ENCODE assay signal across 8 cellular contexts in the genomic region with DNA sequence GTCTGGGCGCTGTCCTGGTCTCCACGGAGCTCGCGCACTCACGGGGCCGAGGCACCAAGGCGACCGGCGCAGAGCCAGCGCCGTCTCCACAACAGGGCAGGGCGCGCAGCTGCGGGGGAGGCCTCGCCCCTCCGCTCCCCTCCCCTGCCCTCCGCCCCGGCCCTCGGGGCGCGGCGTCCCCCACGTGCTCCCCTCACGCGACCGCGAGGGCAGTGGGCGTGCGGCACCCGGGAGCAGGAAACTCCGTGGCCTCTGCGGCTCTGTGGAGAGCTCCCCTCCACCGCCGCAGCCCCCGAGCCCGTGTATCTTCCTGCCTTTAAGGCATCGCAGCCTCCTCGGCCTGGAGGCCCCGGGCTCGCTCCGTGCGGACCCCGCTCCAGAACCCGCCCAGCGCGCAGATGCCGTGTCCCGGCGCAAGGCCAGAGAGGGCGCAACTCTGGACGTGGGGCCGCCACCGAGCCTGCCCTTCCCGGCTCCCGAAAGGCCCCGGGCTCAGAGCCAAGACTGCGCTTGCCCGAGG. TPM values are rescaled to one million over a fixed set of nuclear protein-coding genes. Genes with fewer than 3 reads are reported as not detected.
DNase-seq lines count a peak whose midpoint lies in the region; ATAC-seq and TF ChIP-seq lines count a peak whose summit lies in the region.

No MANE protein-coding gene starts in this region.

- no peak overlapping the region for H2BK15ac ChIP-seq in IMR-90 (ENCODE audit: low read depth, low read length)

- H3K4me3 ChIP-seq in IMR-90 (ENCODE audit: insufficient read depth, low read depth, low read length) (peak overlapping the region; percentile 59), body of pancreas (peak overlapping the region; percentile 4 to 44), iPS-20b (ENCODE audit: low read length) (peak overlapping the region; percentile 85), smooth muscle cell (peak overlapping the region; percentile 82)

- CTCF ChIA-PET in IMR-90 (lab: Yijun Ruan, JAX): no interaction called here

- H2AK5ac ChIP-seq in IMR-90 (ENCODE audit: low read depth, low read length): peak overlapping the region; percentile 74

- dilution Hi-C loops in IMR-90 (cut with HindIII; ENCODE audit: low sequenced_read_pairs, unreplicated experiment): no loop called here

- peak overlapping the region; percentile 86 for H3K4ac ChIP-seq in IMR-90 (ENCODE audit: low read depth, low read length)

- H3K79me2 ChIP-seq in smooth muscle cell (ENCODE audit: low read depth): peaks cover 38% of the 10 kb centered on the region

- 0% methylated on average over 46 of the region's 58 CpGs; no CpG with 5 or more reads in 1 of the 2 experiments for WGBS in IMR-90 (ENCODE audit: extremely low coverage in 2 of 2, insufficient read length in 1 of 2), 2 experiments
- 1% methylated on average over 58 of the region's 58 CpGs; no CpG with 5 or more reads in 1 of the 2 donors for WGBS in body of pancreas, 2 donors
- WGBS in smooth muscle cell (ENCODE audit: low lambda C conversion rate): under 1% methylated on average over 39 of the region's 58 CpGs

- TF ChIP-seq CTCF in IMR-90 (conservative IDR thresholded peaks at IDR 0.05; ENCODE audit: low read depth, low read length) (no peak), body of pancreas (IDR thresholded peaks at IDR 0.05) (peak in 2 of 7 experiments; percentile 4 to 6), smooth muscle cell (IDR thresholded peaks at IDR 0.05; ENCODE audit: borderline replicate concordance, insufficient read depth, poor library complexity, severe bottlenecking) (no peak)

- H3F3A ChIP-seq in smooth muscle cell (ENCODE audit: low read depth): peaks cover 25% of the 10 kb centered on the region

- H3K9me1 ChIP-seq in IMR-90 (ENCODE audit: insufficient read depth, low read length): peaks cover 4% of the 10 kb centered on the region

- TF ChIP-seq RAD21 in IMR-90 (IDR thresholded peaks at IDR 0.05; ENCODE audit: low read length): no peak

- peak overlapping the region; percentile 94; the same call in 1 of the 2 replicates for H3K23ac ChIP-seq in IMR-90 (ENCODE audit: low read depth, low read length)

- DNase-seq in GF-D8 (lab: John Stamatoyannopoulos, UW) (peak; percentile 58), IMR-90 (peak; percentile 61), T-helper 2 cell (peak; percentile 42 to 87 (median 69)), body of pancreas (peak; percentile 76 to 85 (median 80)), smooth muscle cell (lab: John Stamatoyannopoulos, UW; ENCODE audit: unreplicated experiment) (peak; percentile 86), SHP77 treated with DMSO at 0.1 percent for 48 hours (lab: John Stamatoyannopoulos, UW) (no peak)

- H3K9ac ChIP-seq in IMR-90 (ENCODE audit: low read depth, low read length) (peak overlapping the region; percentile 71), iPS-20b (ENCODE audit: low read depth, low read length) (peak overlapping the region; percentile 86; the same call in 1 of the 2 replicates), smooth muscle cell (ENCODE audit: low read depth) (peak overlapping the region; percentile 81)

- peak overlapping the region; percentile 43 for H2BK120ac ChIP-seq in IMR-90 (ENCODE audit: low read depth, low read length)

- H2AK9ac ChIP-seq in IMR-90 (replicated peaks; ENCODE audit: low read depth, low read length, poor library complexity): peak overlapping the region; percentile 93

- peak overlapping the region; percentile 10 for H4K5ac ChIP-seq in IMR-90 (ENCODE audit: low read depth, low read length)

- H3K27me3 ChIP-seq in IMR-90 (ENCODE audit: control insufficient read depth, insufficient read depth, low read length) (no peaks in the 10 kb centered on the region), body of pancreas (peaks cover 0 to 6% of the 10 kb centered on the region in 2 donors), iPS-20b (ENCODE audit: insufficient read depth, low read length) (no peaks in the 10 kb centered on the region), smooth muscle cell (ENCODE audit: low read depth) (no peaks in the 10 kb centered on the region)

- H3K27ac ChIP-seq in IMR-90 (ENCODE audit: insufficient read depth, low read length) (peak overlapping the region; percentile 91), body of pancreas (peak overlapping the region; percentile 88 to 98 (median 91)), iPS-20b (ENCODE audit: low read length) (peak overlapping the region; percentile 46), smooth muscle cell (ENCODE audit: low read depth) (peak overlapping the region; percentile 93)

- peaks cover 19% of the 10 kb centered on the region for H3K36me3 ChIP-seq in IMR-90 (ENCODE audit: control insufficient read depth, insufficient read depth, low read length)
- H3K36me3 ChIP-seq in body of pancreas (replicated peaks in 1 of 2; ENCODE audit: insufficient read depth in 1 of 2, low read depth in 2 of 2): no peaks in the 10 kb centered on the region
- H3K36me3 ChIP-seq in iPS-20b (ENCODE audit: insufficient read depth, low read depth, low read length): peaks cover 21% of the 10 kb centered on the region
- H3K36me3 ChIP-seq in smooth muscle cell (ENCODE audit: low read depth): no peaks in the 10 kb centered on the region

- H3K4me1 ChIP-seq in IMR-90 (ENCODE audit: control insufficient read depth, insufficient read depth, low read length): peaks cover 9% of the 10 kb centered on the region; the same call in 1 of the 2 replicates
- H3K4me1 ChIP-seq in body of pancreas: peaks cover 65% of the 10 kb centered on the region
- H3K4me1 ChIP-seq in iPS-20b (ENCODE audit: insufficient read depth, low read length): peaks cover 10% of the 10 kb centered on the region
- peaks cover 13% of the 10 kb centered on the region for H3K4me1 ChIP-seq in smooth muscle cell (ENCODE audit: low read depth)

- H4K20me1 ChIP-seq in IMR-90 (ENCODE audit: insufficient read depth, low read length) (peaks cover 38% of the 10 kb centered on the region), smooth muscle cell (ENCODE audit: low read depth) (peaks cover 45% of the 10 kb centered on the region)

- in situ Hi-C loops in IMR-90 (cut with MboI; ENCODE audit: low sequenced_read_pairs): no loop called here

- H3K9me3 ChIP-seq in IMR-90 (ENCODE audit: control insufficient read depth, insufficient read depth, low read length): no peaks in the 10 kb centered on the region
- no peaks in the 10 kb centered on the region for H3K9me3 ChIP-seq in body of pancreas
- no peaks in the 10 kb centered on the region for H3K9me3 ChIP-seq in iPS-20b (ENCODE audit: insufficient read depth, low read depth, low read length)
- no peaks in the 10 kb centered on the region for H3K9me3 ChIP-seq in smooth muscle cell (replicated peaks; ENCODE audit: low read depth)

- TF ChIP-seq POLR2A in IMR-90 (IDR thresholded peaks at IDR 0.05; ENCODE audit: low read depth, low read length) (peak; percentile 37; the same call in 1 of the 2 replicates), body of pancreas (IDR thresholded peaks at IDR 0.05) (no peak)

- peak overlapping the region; percentile 81 for H2BK5ac ChIP-seq in IMR-90 (ENCODE audit: low read depth, low read length, poor library complexity, severe bottlenecking)

- H3K18ac ChIP-seq in IMR-90 (ENCODE audit: low read depth, low read length): no peak overlapping the region; the same call in 1 of the 2 replicates

- POLR2A ChIA-PET in IMR-90 (lab: Charles Lee; ENCODE audit: unreplicated experiment): interaction anchor here (0.5 to 0.9 kb wide), 8 partner anchors 14 to 116 kb away, joined by 3 to 5 read pairs (median 4); partner anchors contain the start of genes NELFB and RNF208

- no peak overlapping the region for H2BK20ac ChIP-seq in IMR-90 (ENCODE audit: low read depth, low read length)

- peaks cover 12 to 55% of the 10 kb centered on the region in 2 experiments; a peak in 3 of 4 replicates for H3K79me1 ChIP-seq in IMR-90 (ENCODE audit: low read depth in 1 of 2, low read length in 2 of 2)

- H3K14ac ChIP-seq in IMR-90 (replicated peaks; ENCODE audit: low read depth, low read length): peak overlapping the region; percentile 41

- H4K8ac ChIP-seq in IMR-90 (ENCODE audit: low read depth in 2 of 2, low read length in 2 of 2): peak overlapping the region; percentile 36 to 77; a peak in 2 of 4 replicates

- intact Hi-C loops in IMR-90 (cut with micrococcal nuclease) (no loop called here), body of pancreas (cut with DNase I) (no loop called here)

- no TSS peak for BruUV-seq in IMR-90 (replicated peaks; lab: Mats Ljungman, UMichigan)

- peak overlapping the region; percentile 77 for H3K56ac ChIP-seq in IMR-90 (ENCODE audit: extremely low read depth, insufficient read depth, low read length)

- ATAC-seq in GM21528 (IDR thresholded peaks at IDR 0.05; ENCODE audit: low FRiP score, unreplicated experiment): peak; percentile 22
- peak; percentile 36 for ATAC-seq in IMR-90 (ENCODE audit: low read depth)
- ATAC-seq in body of pancreas: peak; percentile 28

- peak overlapping the region; percentile 91 for H3K4me2 ChIP-seq in IMR-90 (ENCODE audit: low read depth, low read length)
- H3K4me2 ChIP-seq in smooth muscle cell: peak overlapping the region; percentile 98

- peak overlapping the region; percentile 76 for H4K91ac ChIP-seq in IMR-90 (ENCODE audit: insufficient read depth, low read depth, low read length)

- H2AFZ ChIP-seq in IMR-90 (replicated peaks; ENCODE audit: low read length, poor library complexity) (peak overlapping the region; percentile 91), smooth muscle cell (ENCODE audit: low read depth) (peak overlapping the region; percentile 86)

RNA-seq across cellular contexts. Expression of gene TUBB4B, which starts 0.7 kb away (rescaled TPM):
- total RNA-seq in IMR-90 (2012; rRNA removed) (236 and 237 TPM in 2 replicates), body of pancreas (100 to 1,000 TPM in 1 of 2 donors, 10 to 100 TPM in 1; 79.1 to 171 TPM), smooth muscle cell (154 and 164 TPM in 2 replicates)
- polyA plus RNA-seq in IMR-90 (2012; rRNA removed) (529 and 613 TPM in 2 replicates), smooth muscle cell (317 and 331 TPM in 2 replicates)
- 396 and 719 TPM in 2 replicates for polyA plus RNA-seq in IMR-90 (2012; cell fraction: cytosol; rRNA removed)
- polyA plus RNA-seq in IMR-90 (2012; cell fraction: nucleus; rRNA removed; ENCODE audit: low replicate concordance): 295 and 529 TPM in 2 replicates

RNA-seq across cellular contexts. Expression of gene SLC34A3, which starts 9.7 kb away (rescaled TPM):
- total RNA-seq in IMR-90 (2012; rRNA removed) (not detected in 2 replicates), body of pancreas (under 1 TPM in 1 of 2 donors, not detected in 1; 0.33 TPM), smooth muscle cell (not detected in 2 replicates)
- polyA plus RNA-seq in IMR-90 (2012; rRNA removed) (not detected in 2 replicates), smooth muscle cell (not detected in 2 replicates)
- polyA plus RNA-seq in IMR-90 (2012; cell fraction: cytosol; rRNA removed): not detected in 2 replicates
- 0.09 TPM in 1 of 2 replicates, not detected in the other for polyA plus RNA-seq in IMR-90 (2012; cell fraction: nucleus; rRNA removed; ENCODE audit: low replicate concordance)

RNA-seq across cellular contexts. Expression of gene STPG3, which starts 10.7 kb away (rescaled TPM):
- total RNA-seq in IMR-90 (2012; rRNA removed) (not detected in 2 replicates), body of pancreas (not detected), smooth muscle cell (not detected in 2 replicates)
- polyA plus RNA-seq in IMR-90 (2012; rRNA removed) (not detected in 2 replicates), smooth muscle cell (not detected in 2 replicates)
- polyA plus RNA-seq in IMR-90 (2012; cell fraction: cytosol; rRNA removed): not detected in 2 replicates
- polyA plus RNA-seq in IMR-90 (2012; cell fraction: nucleus; rRNA removed; ENCODE audit: low replicate concordance): 0.09 TPM in 1 of 2 replicates, not detected in the other

RNA-seq across cellular contexts. Expression of gene RNF224, which starts 13.1 kb away (rescaled TPM):
- not detected in 2 replicates for total RNA-seq in IMR-90 (2012; rRNA removed)
- polyA plus RNA-seq in IMR-90 (2012; rRNA removed): not detected in 2 replicates
- polyA plus RNA-seq in IMR-90 (2012; cell fraction: cytosol; rRNA removed): not detected in 2 replicates
- polyA plus RNA-seq in IMR-90 (2012; cell fraction: nucleus; rRNA removed; ENCODE audit: low replicate concordance): 0.12 TPM in 1 of 2 replicates, not detected in the other
- under 1 TPM in 1 of 2 donors, not detected in 1; 0.26 TPM for total RNA-seq in body of pancreas
- not detected in 2 replicates for total RNA-seq in smooth muscle cell
- polyA plus RNA-seq in smooth muscle cell: not detected in 2 replicates

RNA-seq across cellular contexts. Expression of gene NELFB, which starts 14.7 kb away (rescaled TPM):
- 36.7 and 36.9 TPM in 2 replicates for total RNA-seq in IMR-90 (2012; rRNA removed)
- polyA plus RNA-seq in IMR-90 (2012; rRNA removed): 65.1 and 66.0 TPM in 2 replicates
- polyA plus RNA-seq in IMR-90 (2012; cell fraction: cytosol; rRNA removed): 38.5 and 59.2 TPM in 2 replicates
- 43.4 and 76.9 TPM in 2 replicates for polyA plus RNA-seq in IMR-90 (2012; cell fraction: nucleus; rRNA removed; ENCODE audit: low replicate concordance)
- 10 to 100 TPM; 31.3 to 34.2 TPM for total RNA-seq in body of pancreas
- total RNA-seq in smooth muscle cell: 23.3 and 31.8 TPM in 2 replicates
- polyA plus RNA-seq in smooth muscle cell: 60.9 and 66.6 TPM in 2 replicates

Comparison
In these comparisons a context has a peak if more than half of its experiments do, and no peak if none do; other contexts are left out.
1. H3K4me3 ChIP-seq: peak in every context shown above with its lines; median percentile 85 in iPS-20b; 82 in smooth muscle cell; 59 in IMR-90; 24 in body of pancreas.